ENCODE assay signal across 2 cellular contexts in the genomic region with DNA sequence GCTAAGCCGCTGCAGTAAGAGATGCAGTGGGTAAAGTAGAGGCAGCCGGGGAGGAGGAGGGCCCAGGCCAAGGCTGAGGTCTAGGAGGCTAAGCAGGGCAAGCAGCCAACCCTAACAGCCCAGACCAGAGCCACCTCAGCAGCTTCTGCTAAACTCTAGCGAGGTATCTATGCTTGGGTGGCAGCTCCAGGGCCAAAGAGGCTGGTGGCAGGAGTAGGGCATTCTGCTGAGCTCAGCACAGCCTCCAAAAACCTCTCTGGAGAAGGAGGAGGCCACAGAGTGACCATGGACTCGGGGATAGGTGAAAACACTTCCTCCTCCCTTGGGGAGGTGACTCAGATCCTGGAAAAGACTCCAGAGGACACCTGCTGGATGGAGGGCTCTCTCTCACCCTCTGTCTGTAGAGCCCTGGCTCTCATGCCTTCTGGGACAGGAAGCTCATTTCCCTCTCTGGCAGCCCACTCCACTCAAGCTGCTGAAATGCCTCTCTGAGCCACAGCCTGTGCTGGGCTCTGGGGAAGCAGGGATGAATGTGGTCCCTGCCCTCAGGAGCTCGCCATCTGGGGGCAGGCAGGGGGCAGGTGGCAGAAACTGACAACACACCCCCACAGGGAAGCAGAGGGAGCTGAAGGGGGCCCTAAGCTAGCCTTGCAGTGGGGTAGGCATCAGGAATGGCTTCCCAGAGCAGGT.
TF ChIP-seq lines count a peak whose summit lies in the region.

No MANE protein-coding gene starts in this region.

TF ChIP-seq in Ishikawa, 13 proteins besides CTCF, POLR2A, EP300 and RAD21:
- no peak for TF ChIP-seq ZBTB7A (IDR thresholded peaks at IDR 0.05; ENCODE audit: low read depth)
- TF ChIP-seq CEBPB (IDR thresholded peaks at IDR 0.05): no peak
- TF ChIP-seq TAF1 (IDR thresholded peaks at IDR 0.05; ENCODE audit: low read depth): no peak
- TF ChIP-seq, protein P1, sequence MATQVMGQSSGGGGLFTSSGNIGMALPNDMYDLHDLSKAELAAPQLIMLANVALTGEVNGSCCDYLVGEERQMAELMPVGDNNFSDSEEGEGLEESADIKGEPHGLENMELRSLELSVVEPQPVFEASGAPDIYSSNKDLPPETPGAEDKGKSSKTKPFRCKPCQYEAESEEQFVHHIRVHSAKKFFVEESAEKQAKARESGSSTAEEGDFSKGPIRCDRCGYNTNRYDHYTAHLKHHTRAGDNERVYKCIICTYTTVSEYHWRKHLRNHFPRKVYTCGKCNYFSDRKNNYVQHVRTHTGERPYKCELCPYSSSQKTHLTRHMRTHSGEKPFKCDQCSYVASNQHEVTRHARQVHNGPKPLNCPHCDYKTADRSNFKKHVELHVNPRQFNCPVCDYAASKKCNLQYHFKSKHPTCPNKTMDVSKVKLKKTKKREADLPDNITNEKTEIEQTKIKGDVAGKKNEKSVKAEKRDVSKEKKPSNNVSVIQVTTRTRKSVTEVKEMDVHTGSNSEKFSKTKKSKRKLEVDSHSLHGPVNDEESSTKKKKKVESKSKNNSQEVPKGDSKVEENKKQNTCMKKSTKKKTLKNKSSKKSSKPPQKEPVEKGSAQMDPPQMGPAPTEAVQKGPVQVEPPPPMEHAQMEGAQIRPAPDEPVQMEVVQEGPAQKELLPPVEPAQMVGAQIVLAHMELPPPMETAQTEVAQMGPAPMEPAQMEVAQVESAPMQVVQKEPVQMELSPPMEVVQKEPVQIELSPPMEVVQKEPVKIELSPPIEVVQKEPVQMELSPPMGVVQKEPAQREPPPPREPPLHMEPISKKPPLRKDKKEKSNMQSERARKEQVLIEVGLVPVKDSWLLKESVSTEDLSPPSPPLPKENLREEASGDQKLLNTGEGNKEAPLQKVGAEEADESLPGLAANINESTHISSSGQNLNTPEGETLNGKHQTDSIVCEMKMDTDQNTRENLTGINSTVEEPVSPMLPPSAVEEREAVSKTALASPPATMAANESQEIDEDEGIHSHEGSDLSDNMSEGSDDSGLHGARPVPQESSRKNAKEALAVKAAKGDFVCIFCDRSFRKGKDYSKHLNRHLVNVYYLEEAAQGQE (IDR thresholded peaks at IDR 0.05; ENCODE audit: low read depth): no peak
- no peak for TF ChIP-seq EGR1 (IDR thresholded peaks at IDR 0.05)
- TF ChIP-seq, protein P2, sequence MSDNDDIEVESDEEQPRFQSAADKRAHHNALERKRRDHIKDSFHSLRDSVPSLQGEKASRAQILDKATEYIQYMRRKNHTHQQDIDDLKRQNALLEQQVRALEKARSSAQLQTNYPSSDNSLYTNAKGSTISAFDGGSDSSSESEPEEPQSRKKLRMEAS (IDR thresholded peaks at IDR 0.05): no peak
- TF ChIP-seq FOXM1 (IDR thresholded peaks at IDR 0.05; ENCODE audit: borderline replicate concordance, low read depth): no peak
- no peak for TF ChIP-seq YY1 (IDR thresholded peaks at IDR 0.05; ENCODE audit: low read depth)
- TF ChIP-seq, protein P3, sequence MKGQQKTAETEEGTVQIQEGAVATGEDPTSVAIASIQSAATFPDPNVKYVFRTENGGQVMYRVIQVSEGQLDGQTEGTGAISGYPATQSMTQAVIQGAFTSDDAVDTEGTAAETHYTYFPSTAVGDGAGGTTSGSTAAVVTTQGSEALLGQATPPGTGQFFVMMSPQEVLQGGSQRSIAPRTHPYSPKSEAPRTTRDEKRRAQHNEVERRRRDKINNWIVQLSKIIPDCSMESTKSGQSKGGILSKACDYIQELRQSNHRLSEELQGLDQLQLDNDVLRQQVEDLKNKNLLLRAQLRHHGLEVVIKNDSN (IDR thresholded peaks at IDR 0.05): no peak
- no peak for TF ChIP-seq NFIC (IDR thresholded peaks at IDR 0.05)
- no peak for TF ChIP-seq TEAD4 (IDR thresholded peaks at IDR 0.05)
- TF ChIP-seq TCF12 (IDR thresholded peaks at IDR 0.05; ENCODE audit: low read depth): no peak
- no peak for TF ChIP-seq CREB1 (IDR thresholded peaks at IDR 0.05; ENCODE audit: low read depth)
TF ChIP-seq in Ishikawa: peak in this region for 0.

TF ChIP-seq in H1, 55 proteins besides CTCF, POLR2A, EP300 and RAD21:
- no peak for TF ChIP-seq KDM4A (IDR thresholded peaks at IDR 0.05; ENCODE audit: low read depth, low read length, severe bottlenecking)
- TF ChIP-seq MAFK (IDR thresholded peaks at IDR 0.05; ENCODE audit: low read depth, low read length): 0 out of 2 replicates have a peak, but pooled peaks have one; percentile 17
